In genomic region chr17:42271277-42271922, GRCh38 we compare ENCODE assay signal across 15 cellular contexts. TPM values are rescaled to one million over a fixed set of nuclear protein-coding genes. Genes with fewer than 3 reads are reported as not detected.
DNase-seq lines count a peak whose midpoint lies in the region; ATAC-seq and TF ChIP-seq lines count a peak whose summit lies in the region.
"Had no signal": no experiment of that assay in that cellular context is flagged by ENCODE, and none has a peak within 500 bp of the region (broad histone marks: within the 10 kb centered on the region; RNA-seq: fewer than 3 reads in every experiment).

No MANE protein-coding gene starts in this region.

- no peaks in the 10 kb centered on the region for H3K27me3 ChIP-seq in OCI-LY3 (ENCODE audit: low read depth, low read length)
- H3K27me3 ChIP-seq in adrenal gland: no peaks in the 10 kb centered on the region
- H3K27me3 ChIP-seq in BE2C: no peaks in the 10 kb centered on the region
- H3K27me3 ChIP-seq in A673 (replicated peaks; ENCODE audit: insufficient read depth, low read depth, low read length, poor library complexity): no peaks in the 10 kb centered on the region
- H3K27me3 ChIP-seq: gastroesophageal sphincter had no signal

- peak overlapping the region; percentile 87 for H3K4me3 ChIP-seq in OCI-LY3 (ENCODE audit: low read length)
- H3K4me3 ChIP-seq in adrenal gland: no peak overlapping the region
- H3K4me3 ChIP-seq in BE2C (ENCODE audit: low read depth, low read length): no peak overlapping the region
- H3K4me3 ChIP-seq in A673 (ENCODE audit: low read depth, low read length, poor library complexity, severe bottlenecking): no peak overlapping the region
- H3K4me3 ChIP-seq: gastroesophageal sphincter, left ventricle myocardium inferior had no signal

- TF ChIP-seq CTCF in OCI-LY3 (IDR thresholded peaks at IDR 0.05; ENCODE audit: low read depth, low read length): no peak
- TF ChIP-seq CTCF in adrenal gland (IDR thresholded peaks at IDR 0.05): no peak
- TF ChIP-seq CTCF in BE2C (IDR thresholded peaks at IDR 0.05; ENCODE audit: low read depth, low read length): no peak
- TF ChIP-seq CTCF in A673 (conservative IDR thresholded peaks at IDR 0.05; ENCODE audit: low read depth, low read length): no peak

- POLR2A ChIA-PET in A673 (lab: Charles Lee; ENCODE audit: low non-redundant PET): no interaction called here

- no peaks in the 10 kb centered on the region for H3K9me3 ChIP-seq in OCI-LY3 (ENCODE audit: insufficient read depth, low read length)
- H3K9me3 ChIP-seq in adrenal gland (replicated peaks in 1 of 3): no peaks in the 10 kb centered on the region
- no peaks in the 10 kb centered on the region for H3K9me3 ChIP-seq in BE2C
- H3K9me3 ChIP-seq in A673 (ENCODE audit: low read depth, low read length, poor library complexity, severe bottlenecking): no peaks in the 10 kb centered on the region
- H3K9me3 ChIP-seq: gastroesophageal sphincter, left ventricle myocardium inferior had no signal

- TF ChIP-seq POLR2A in adrenal gland (IDR thresholded peaks at IDR 0.05): no peak

- H3K36me3 ChIP-seq in OCI-LY3 (replicated peaks; ENCODE audit: low read depth, low read length) (peaks cover 29% of the 10 kb centered on the region), adrenal gland (replicated peaks in 1 of 2) (no peaks in the 10 kb centered on the region), BE2C (no peaks in the 10 kb centered on the region), A673 (ENCODE audit: insufficient read depth, low read length, poor library complexity, severe bottlenecking) (no peaks in the 10 kb centered on the region)
- H3K36me3 ChIP-seq: gastroesophageal sphincter, left ventricle myocardium inferior had no signal

- no peak for DNase-seq in activated T-cell treated with anti-CD3 and anti-CD28 coated beads, Interleukin-2, amount 50 U/mL, for 24 hours
- DNase-seq in activated T-cell treated with anti-CD3 and anti-CD28 coated beads, Interleukin-2, amount 50 U/mL, for 1 hour: no peak
- DNase-seq in adrenal gland: no peak
- no peak for DNase-seq in stimulated activated naive CD8-positive, alpha-beta T cell treated with anti-CD3 and anti-CD28 coated beads, Interleukin-15, Interleukin-2, amounts not matched to agents 100 U/mL and 50 U/mL, for 24 hours
- DNase-seq in BE2C: no peak
- no peak for DNase-seq in A673 (ENCODE audit: low spot score)
- DNase-seq in dermis blood vessel endothelial cell: no peak
- DNase-seq: anterior cingulate cortex, GF-D8, left ventricle myocardium inferior, NCI-H1417, SHP77 had no signal

- no peaks in the 10 kb centered on the region for H3K9me3 Mint-ChIP-seq in activated T-cell treated with anti-CD3 and anti-CD28 coated beads, Interleukin-2, amount 50 U/mL, for 24 hours

- H3K4me2 ChIP-seq in OCI-LY3 (ENCODE audit: low read length): peak overlapping the region; percentile 84
- H3K4me2 ChIP-seq: KMS-11 had no signal

- intact Hi-C loops in adrenal gland (cut with DNase I) (no loop called here), A673 (cut with micrococcal nuclease; ENCODE audit: unreplicated experiment) (no loop called here)

- H3K4me1 ChIP-seq in OCI-LY3 (ENCODE audit: low read length): peaks cover 60% of the 10 kb centered on the region
- peaks cover 25 to 66% of the 10 kb centered on the region in 2 donors for H3K4me1 ChIP-seq in adrenal gland (replicated peaks in 1 of 2)
- no peaks in the 10 kb centered on the region; the same call in 1 of the 2 replicates for H3K4me1 ChIP-seq in BE2C
- peaks cover 8% of the 10 kb centered on the region for H3K4me1 ChIP-seq in A673 (ENCODE audit: insufficient read depth, low read length, poor library complexity, severe bottlenecking)

- peak; percentile 15 for ATAC-seq in stimulated activated naive CD8-positive, alpha-beta T cell treated with anti-CD3 and anti-CD28 coated beads, Interleukin-15, Interleukin-2, amounts not matched to agents 100 U/mL and 50 U/mL, for 24 hours
- ATAC-seq: gastroesophageal sphincter had no signal

- peaks cover 63% of the 10 kb centered on the region for H3K36me3 Mint-ChIP-seq in activated T-cell treated with anti-CD3 and anti-CD28 coated beads, Interleukin-2, amount 50 U/mL, for 24 hours (ENCODE audit: low read depth)

- peaks cover 34% of the 10 kb centered on the region for H4K20me1 ChIP-seq in OCI-LY3 (ENCODE audit: insufficient read depth, low read length)

- peak overlapping the region; percentile 88 for H3K4me3 Mint-ChIP-seq in activated T-cell treated with anti-CD3 and anti-CD28 coated beads, Interleukin-2, amount 50 U/mL, for 24 hours

- peak overlapping the region; percentile 92 for H3K27ac Mint-ChIP-seq in activated T-cell treated with anti-CD3 and anti-CD28 coated beads, Interleukin-2, amount 50 U/mL, for 24 hours

- peaks cover 75% of the 10 kb centered on the region for H3K4me1 Mint-ChIP-seq in activated T-cell treated with anti-CD3 and anti-CD28 coated beads, Interleukin-2, amount 50 U/mL, for 24 hours (ENCODE audit: low read depth)

- H3K27me3 Mint-ChIP-seq in activated T-cell treated with anti-CD3 and anti-CD28 coated beads, Interleukin-2, amount 50 U/mL, for 24 hours: no peaks in the 10 kb centered on the region

- CTCF ChIA-PET in A673 (lab: Charles Lee): no interaction called here

- no peak overlapping the region for H2AFZ ChIP-seq in OCI-LY3 (ENCODE audit: low read depth, low read length)

- H3K9ac ChIP-seq in OCI-LY3 (ENCODE audit: low read length): peak overlapping the region; percentile 89
- H3K9ac ChIP-seq: KMS-11 had no signal

- H3K79me2 ChIP-seq in OCI-LY3 (ENCODE audit: low read length): peaks cover 98% of the 10 kb centered on the region

- peak overlapping the region; percentile 95 for H3K27ac ChIP-seq in OCI-LY3 (ENCODE audit: low read length)
- peak overlapping the region in 4 of 5 donors; percentile 51 to 86 (median 72) for H3K27ac ChIP-seq in adrenal gland
- no peak overlapping the region for H3K27ac ChIP-seq in A673 (ENCODE audit: low read depth, low read length, poor library complexity, severe bottlenecking)
- H3K27ac ChIP-seq: gastroesophageal sphincter, KMS-11, left ventricle myocardium inferior had no signal

- BruUV-seq in A673 (replicated peaks; lab: Mats Ljungman, UMichigan): no TSS peak

RNA-seq across cellular contexts. Expression of gene STAT5B, which starts 4.8 kb away (rescaled TPM):
- 100 to 1,000 TPM in 6 of 8 donors, 10 to 100 TPM in 2; 79.0 to 128 (median 114) TPM for total RNA-seq in adrenal gland
- 10 to 100 TPM; 44.7 to 70.6 (median 58.1) TPM for polyA plus RNA-seq in adrenal gland
- polyA plus RNA-seq in BE2C (2012; ENCODE audit: insufficient read depth, insufficient read length, low read depth): 19.0 TPM
- total RNA-seq in A673 (2021): 11.2 and 14.9 TPM in 2 replicates
- 46.3 and 46.8 TPM in 2 replicates for total RNA-seq in dermis blood vessel endothelial cell

RNA-seq across cellular contexts. Expression of gene STAT5A, which starts 16.9 kb away (rescaled TPM):
- total RNA-seq in adrenal gland (100 to 1,000 TPM in 4 of 8 donors, 10 to 100 TPM in 4; 39.9 to 169 (median 102) TPM), A673 (2021) (0.19 TPM in 1 of 2 replicates, not detected in the other), dermis blood vessel endothelial cell (51.4 and 60.2 TPM in 2 replicates)
- polyA plus RNA-seq in adrenal gland: 10 to 100 TPM; 22.6 to 51.4 (median 39.2) TPM
- 11.8 TPM for polyA plus RNA-seq in BE2C (2012; ENCODE audit: insufficient read depth, insufficient read length, low read depth)

Comparison
In these comparisons a context has a peak if more than half of its experiments do, and no peak if none do; other contexts are left out.
1. RNA of gene STAT5A, which starts 16.9 kb away (total RNA-seq): 39.9 to 169 TPM in adrenal gland and 51.4 to 60.2 TPM in dermis blood vessel endothelial cell; 0.19 TPM in A673; every median in the first group is over 10 times any median in the second.